Comparison of ENCODE assay signal across 8 cellular contexts in genomic region chr20:46401478-46401860, GRCh38. TPM values are rescaled to one million over a fixed set of nuclear protein-coding genes. Genes with fewer than 3 reads are reported as not detected.
A peak's percentile ranks its signal among the peaks of the same experiment; 100 is the strongest.
DNase-seq lines count a peak whose midpoint lies in the region; ATAC-seq and TF ChIP-seq lines count a peak whose summit lies in the region.

No MANE protein-coding gene starts in this region.

- TF ChIP-seq POLR2A in body of pancreas (IDR thresholded peaks at IDR 0.05): peak in 1 of 3 donors; percentile 37

- no peaks in the 10 kb centered on the region for H3K9me3 ChIP-seq in BLaER1 treated with 17β-estradiol and CSF1 and Interleukin-3, amounts not matched to agents 10 nM and 100 nM (replicated peaks in 1 of 11)
- H3K9me3 ChIP-seq in body of pancreas: no peaks in the 10 kb centered on the region

- peaks cover 63% of the 10 kb centered on the region for H3K4me1 Mint-ChIP-seq in nephron

- no peaks in the 10 kb centered on the region for H3K9me3 Mint-ChIP-seq in nephron

- no peak for DNase-seq in HL-60 (ENCODE audit: low read depth in 1 of 2, low spot score in 1 of 2)
- DNase-seq in body of pancreas: peak in 3 of 4 donors; percentile 29 to 53 (median 49)
- no peak for DNase-seq in activated effector memory CD4-positive, alpha-beta T cell treated with anti-CD3 and anti-CD28 coated beads, Interleukin-2, amount 50 U/mL, for 16 hours
- DNase-seq in NCI-H510A treated with DMSO at 0.1 percent for 48 hours (lab: John Stamatoyannopoulos, UW): no peak

- peak overlapping the region; percentile 58 to 82 (median 78); a peak in 19 of 22 replicates for H3K9ac ChIP-seq in BLaER1 treated with 17β-estradiol and CSF1 and Interleukin-3, amounts not matched to agents 10 nM and 100 nM

- H3K4me1 ChIP-seq in BLaER1 treated with 17β-estradiol and CSF1 and Interleukin-3, amounts not matched to agents 10 nM and 100 nM: peaks cover 61 to 92% (median 88%) of the 10 kb centered on the region in 10 experiments
- peaks cover 66% of the 10 kb centered on the region for H3K4me1 ChIP-seq in body of pancreas

- peak overlapping the region; percentile 72 to 97 (median 89) for H3K4me2 ChIP-seq in BLaER1 treated with 17β-estradiol and CSF1 and Interleukin-3, amounts not matched to agents 10 nM and 100 nM

- peak overlapping the region in 7 of 10 experiments; percentile 38 to 60 (median 46); a peak in 8 of 20 replicates for H3K4me3 ChIP-seq in BLaER1 treated with 17β-estradiol and CSF1 and Interleukin-3, amounts not matched to agents 10 nM and 100 nM
- H3K4me3 ChIP-seq in HL-60 (replicated peaks; ENCODE audit: insufficient read depth, low read length) (no peak overlapping the region), body of pancreas (no peak overlapping the region)

- TF ChIP-seq CTCF in HL-60 (IDR thresholded peaks at IDR 0.05; ENCODE audit: insufficient read depth, low read length): no peak
- TF ChIP-seq CTCF in body of pancreas (IDR thresholded peaks at IDR 0.05): no peak
- no peak for TF ChIP-seq CTCF in nephron (IDR thresholded peaks at IDR 0.05; ENCODE audit: unreplicated experiment in 3 of 3)

- 23 to 24% methylated on average over 2 of the region's 2 CpGs for WGBS in body of pancreas, 2 donors

- peak overlapping the region in 2 of 3 experiments; percentile 28 to 73 for H3K4me3 Mint-ChIP-seq in nephron

- ATAC-seq in body of pancreas (no peak), GM18907 (IDR thresholded peaks at IDR 0.05; ENCODE audit: unreplicated experiment) (no peak), HG02884 (IDR thresholded peaks at IDR 0.05; ENCODE audit: unreplicated experiment) (no peak)

- peaks cover 15 to 50% (median 36%) of the 10 kb centered on the region in 11 experiments; a peak in 21 of 22 replicates for H3K36me3 ChIP-seq in BLaER1 treated with 17β-estradiol and CSF1 and Interleukin-3, amounts not matched to agents 10 nM and 100 nM
- H3K36me3 ChIP-seq in body of pancreas (replicated peaks in 1 of 2; ENCODE audit: insufficient read depth in 1 of 2, low read depth in 2 of 2): no peaks in the 10 kb centered on the region

- peak overlapping the region; percentile 91 to 98 (median 93) for H3K27ac Mint-ChIP-seq in nephron

- H3K27me3 Mint-ChIP-seq in nephron (ENCODE audit: low read depth): no peaks in the 10 kb centered on the region

- no peaks in the 10 kb centered on the region for H3K27me3 ChIP-seq in BLaER1 treated with 17β-estradiol and CSF1 and Interleukin-3, amounts not matched to agents 10 nM and 100 nM
- H3K27me3 ChIP-seq in HL-60 (ENCODE audit: insufficient read depth, poor library complexity, severe bottlenecking) (no peaks in the 10 kb centered on the region), body of pancreas (no peaks in the 10 kb centered on the region)

- peaks cover 13% of the 10 kb centered on the region for H3K36me3 Mint-ChIP-seq in nephron (ENCODE audit: low read depth)

- peaks cover 0 to 64% (median 11%) of the 10 kb centered on the region in 11 experiments; a peak in 12 of 22 replicates for H4K20me1 ChIP-seq in BLaER1 treated with 17β-estradiol and CSF1 and Interleukin-3, amounts not matched to agents 10 nM and 100 nM

- intact Hi-C loops in body of pancreas (cut with DNase I): no loop called here

- H3K27ac ChIP-seq in BLaER1 treated with 17β-estradiol and CSF1 and Interleukin-3, amounts not matched to agents 10 nM and 100 nM: peak overlapping the region; percentile 72 to 94 (median 89); a peak in 21 of 22 replicates
- H3K27ac ChIP-seq in HL-60 (replicated peaks) (peak overlapping the region; percentile 65), body of pancreas (peak overlapping the region; percentile 52 to 94 (median 65))

RNA-seq across cellular contexts. Expression of gene ELMO2, which starts 4.9 kb away (rescaled TPM):
- total RNA-seq in body of pancreas: 10 to 100 TPM; 35.0 to 37.6 TPM

Comparison
In these comparisons a context has a peak if more than half of its experiments do, and no peak if none do; other contexts are left out.
1. H3K4me3 ChIP-seq: peak in BLaER1 treated with 17β-estradiol and CSF1 and Interleukin-3, amounts not matched to agents 10 nM and 100 nM (7 of 10); none in HL-60 (single experiment) and body of pancreas (0 of 2).
2. DNase-seq: peak in body of pancreas (3 of 4); none in HL-60 (0 of 2), activated effector memory CD4-positive, alpha-beta T cell treated with anti-CD3 and anti-CD28 coated beads, Interleukin-2, amount 50 U/mL, for 16 hours (single experiment) and NCI-H510A treated with DMSO at 0.1 percent for 48 hours (single experiment).
3. Peak in every context shown above with its lines, with median percentiles within 50 percentile points of each other: H3K27ac ChIP-seq.